ENCODE assay signal across 7 cellular contexts in genomic region chr9:2158729-2159128, GRCh38.
DNase-seq lines count a peak whose midpoint lies in the region; ATAC-seq and TF ChIP-seq lines count a peak whose summit lies in the region.

No MANE protein-coding gene starts in this region.

- no peaks in the 10 kb centered on the region for H3K9me3 ChIP-seq in iPS-20b (ENCODE audit: insufficient read depth, low read depth, low read length)

- H3K27ac Mint-ChIP-seq in HFFc6: peak overlapping the region; percentile 99
- H3K27ac Mint-ChIP-seq in activated CD8-positive, alpha-beta T cell treated with anti-CD3 and anti-CD28 coated beads, Interleukin-2, amount 10 ng/mL, durations not matched to agents 7 days and 5 days: peak overlapping the region; percentile 54
- no peak overlapping the region for H3K27ac Mint-ChIP-seq in stimulated activated naive B cell treated with anti-CD40 and anti-IgM and Interleukin-4, amounts not matched to agents 10 μg/mL and 1 μg/mL and 100 μg/mL, for 72 hours

- peaks cover 39% of the 10 kb centered on the region for H3K4me1 ChIP-seq in iPS-20b (ENCODE audit: insufficient read depth, low read length)

- POLR2A ChIA-PET in activated CD8-positive, alpha-beta T cell treated with anti-CD3 and anti-CD28 coated beads, Interleukin-2, amount 10 ng/mL, durations not matched to agents 7 days and 5 days (lab: Charles Lee): interaction anchor here (1.0 to 1.5 kb wide), 2 partner anchors 143 to 685 kb away, joined by 3 read pairs; partner anchors contain the start of genes PUM3 and SMARCA2

- H3K27me3 ChIP-seq in iPS-20b (ENCODE audit: insufficient read depth, low read length): no peaks in the 10 kb centered on the region

- H3K4me1 Mint-ChIP-seq in HFFc6 (ENCODE audit: low read depth): peaks cover 55% of the 10 kb centered on the region
- H3K4me1 Mint-ChIP-seq in activated CD8-positive, alpha-beta T cell treated with anti-CD3 and anti-CD28 coated beads, Interleukin-2, amount 10 ng/mL, durations not matched to agents 7 days and 5 days (ENCODE audit: low read depth): peaks cover 40% of the 10 kb centered on the region
- H3K4me1 Mint-ChIP-seq in stimulated activated naive B cell treated with anti-CD40 and anti-IgM and Interleukin-4, amounts not matched to agents 10 μg/mL and 1 μg/mL and 100 μg/mL, for 72 hours: peaks cover 31 to 56% of the 10 kb centered on the region in 2 donors

- CTCF ChIA-PET in activated CD8-positive, alpha-beta T cell treated with anti-CD3 and anti-CD28 coated beads, Interleukin-2, amount 10 ng/mL, durations not matched to agents 7 days and 5 days (lab: Charles Lee): interaction anchor here (0.9 to 2.0 kb wide), 4 partner anchors 21 to 72 kb away, joined by 3 to 6 read pairs (median 4); no protein-coding TSS in a partner anchor

- peak overlapping the region; percentile 97 for H3K4me3 Mint-ChIP-seq in HFFc6
- peak overlapping the region; percentile 72 for H3K4me3 Mint-ChIP-seq in activated CD8-positive, alpha-beta T cell treated with anti-CD3 and anti-CD28 coated beads, Interleukin-2, amount 10 ng/mL, durations not matched to agents 7 days and 5 days
- peak overlapping the region; percentile 91 to 92 for H3K4me3 Mint-ChIP-seq in stimulated activated naive B cell treated with anti-CD40 and anti-IgM and Interleukin-4, amounts not matched to agents 10 μg/mL and 1 μg/mL and 100 μg/mL, for 72 hours

- peaks cover 6% of the 10 kb centered on the region; the same call in 1 of the 2 replicates for H3K36me3 Mint-ChIP-seq in HFFc6 (ENCODE audit: low read depth)
- H3K36me3 Mint-ChIP-seq in activated CD8-positive, alpha-beta T cell treated with anti-CD3 and anti-CD28 coated beads, Interleukin-2, amount 10 ng/mL, durations not matched to agents 7 days and 5 days (ENCODE audit: low read depth): peaks cover 22% of the 10 kb centered on the region
- H3K36me3 Mint-ChIP-seq in stimulated activated naive B cell treated with anti-CD40 and anti-IgM and Interleukin-4, amounts not matched to agents 10 μg/mL and 1 μg/mL and 100 μg/mL, for 72 hours: peaks cover 8 to 23% of the 10 kb centered on the region in 2 donors

- no peak for ATAC-seq in activated CD8-positive, alpha-beta T cell treated with anti-CD3 and anti-CD28 coated beads, Interleukin-2, amount 10 ng/mL, durations not matched to agents 7 days and 5 days
- ATAC-seq in stimulated activated naive B cell treated with anti-CD40 and anti-IgM and Interleukin-4, amounts not matched to agents 10 μg/mL and 1 μg/mL and 100 μg/mL, for 72 hours (replicated peaks): no peak

- H3K36me3 ChIP-seq in iPS-20b (ENCODE audit: insufficient read depth, low read depth, low read length): no peaks in the 10 kb centered on the region; the same call in 1 of the 2 replicates

- peak overlapping the region; percentile 80 for H3K9ac ChIP-seq in iPS-20b (ENCODE audit: low read depth, low read length)

- peak overlapping the region; percentile 99 for H3K27ac ChIP-seq in iPS-20b (ENCODE audit: low read length)

- H3K4me3 ChIP-seq in iPS-20b (ENCODE audit: low read length): peak overlapping the region; percentile 55

- no peak for TF ChIP-seq CTCF in HFFc6 (IDR thresholded peaks at IDR 0.05)

- DNase-seq in HFFc6 (no peak), NAMALWA (ENCODE audit: low spot score) (no peak), SHP77 (lab: John Stamatoyannopoulos, UW) (no peak)
- DNase-seq in activated CD8-positive, alpha-beta T cell treated with anti-CD3 and anti-CD28 coated beads, Interleukin-2, amount 10 ng/mL, durations not matched to agents 7 days and 5 days: no peak
- no peak for DNase-seq in stimulated activated naive B cell treated with anti-CD40 and anti-IgM and Interleukin-4, amounts not matched to agents 10 μg/mL and 1 μg/mL and 100 μg/mL, for 72 hours
- no peak for DNase-seq in stimulated activated CD4-positive, alpha-beta T cell treated with anti-CD3 and anti-CD28 coated beads, Interleukin-2, amount 100 ng/mL, for 48 hours

- no peaks in the 10 kb centered on the region for H3K9me3 Mint-ChIP-seq in HFFc6
- H3K9me3 Mint-ChIP-seq in activated CD8-positive, alpha-beta T cell treated with anti-CD3 and anti-CD28 coated beads, Interleukin-2, amount 10 ng/mL, durations not matched to agents 7 days and 5 days (ENCODE audit: insufficient read depth): no peaks in the 10 kb centered on the region
- no peaks in the 10 kb centered on the region for H3K9me3 Mint-ChIP-seq in stimulated activated naive B cell treated with anti-CD40 and anti-IgM and Interleukin-4, amounts not matched to agents 10 μg/mL and 1 μg/mL and 100 μg/mL, for 72 hours

- H3K27me3 Mint-ChIP-seq in HFFc6 (ENCODE audit: insufficient read depth): no peaks in the 10 kb centered on the region; the same call in 1 of the 2 replicates
- no peaks in the 10 kb centered on the region for H3K27me3 Mint-ChIP-seq in activated CD8-positive, alpha-beta T cell treated with anti-CD3 and anti-CD28 coated beads, Interleukin-2, amount 10 ng/mL, durations not matched to agents 7 days and 5 days (ENCODE audit: low read depth)
- no peaks in the 10 kb centered on the region for H3K27me3 Mint-ChIP-seq in stimulated activated naive B cell treated with anti-CD40 and anti-IgM and Interleukin-4, amounts not matched to agents 10 μg/mL and 1 μg/mL and 100 μg/mL, for 72 hours
